ENCODE assay signal across 15 cellular contexts in genomic region chr11:33490842-33491370, GRCh38.
"Had no signal": no experiment of that assay in that cellular context is flagged by ENCODE, and none has a peak within 500 bp of the region (broad histone marks: within the 10 kb centered on the region; RNA-seq: fewer than 3 reads in every experiment).

No MANE protein-coding gene starts in this region.

- H3K4me3 Mint-ChIP-seq: activated naive CD8-positive, alpha-beta T cell treated with anti-CD3 and anti-CD28 coated beads for 36 hours; activated T-helper 1 cell treated with anti-CD3 and anti-CD28 coated beads, Interleukin-12 subunit alpha, Interleukin-12 subunit beta, Interleukin-2, Interleukin-4 antibody, amounts not matched to agents 30 ng/mL and 10 ng/mL and 1 ng/mL, durations not matched to agents 14 hours and 24 hours and 36 hours; dendritic cell treated with granulocyte-macrophage colony-stimulating factor and Interleukin-4, amounts not matched to agents 40 ng/mL and 50 ng/mL, for 4 days; mesothelial cell of epicardium; neural progenitor cell had no signal

- H3K4me1 Mint-ChIP-seq: activated naive CD8-positive, alpha-beta T cell treated with anti-CD3 and anti-CD28 coated beads for 36 hours; mesothelial cell of epicardium had no signal

- H3K36me3 Mint-ChIP-seq: activated naive CD8-positive, alpha-beta T cell treated with anti-CD3 and anti-CD28 coated beads for 36 hours; mesothelial cell of epicardium; neural progenitor cell had no signal

- H3K27ac Mint-ChIP-seq: activated naive CD8-positive, alpha-beta T cell treated with anti-CD3 and anti-CD28 coated beads for 36 hours; activated T-helper 1 cell treated with anti-CD3 and anti-CD28 coated beads, Interleukin-12 subunit alpha, Interleukin-12 subunit beta, Interleukin-2, Interleukin-4 antibody, amounts not matched to agents 30 ng/mL and 10 ng/mL and 1 ng/mL, durations not matched to agents 14 hours and 24 hours and 36 hours; dendritic cell treated with granulocyte-macrophage colony-stimulating factor and Interleukin-4, amounts not matched to agents 40 ng/mL and 50 ng/mL, for 4 days; mesothelial cell of epicardium; neural progenitor cell had no signal

- DNase-seq: activated CD4-positive, CD25-positive, alpha-beta regulatory T cell treated with anti-CD3 and anti-CD28 coated beads, Interleukin-2, amount 50 U/mL, for 72 hours; activated naive CD8-positive, alpha-beta T cell treated with anti-CD3 and anti-CD28 coated beads for 36 hours; anterior cingulate cortex; brain microvascular endothelial cell; effector memory CD4-positive, alpha-beta T cell; left colon; lower lobe of right lung; stimulated activated naive CD8-positive, alpha-beta T cell treated with anti-CD3 and anti-CD28 coated beads, Interleukin-15, Interleukin-2, amounts not matched to agents 100 U/mL and 50 U/mL, for 24 hours; T1000; transverse colon had no signal

- H3K9me3 Mint-ChIP-seq: activated naive CD8-positive, alpha-beta T cell treated with anti-CD3 and anti-CD28 coated beads for 36 hours; activated T-helper 1 cell treated with anti-CD3 and anti-CD28 coated beads, Interleukin-12 subunit alpha, Interleukin-12 subunit beta, Interleukin-2, Interleukin-4 antibody, amounts not matched to agents 30 ng/mL and 10 ng/mL and 1 ng/mL, durations not matched to agents 14 hours and 24 hours and 36 hours; dendritic cell treated with granulocyte-macrophage colony-stimulating factor and Interleukin-4, amounts not matched to agents 40 ng/mL and 50 ng/mL, for 4 days; neural progenitor cell had no signal

- H3K27me3 ChIP-seq: brain microvascular endothelial cell, neural progenitor cell, transverse colon had no signal

- H3K27ac ChIP-seq: brain microvascular endothelial cell, lower lobe of right lung, neural progenitor cell, transverse colon had no signal

- H3K36me3 ChIP-seq: brain microvascular endothelial cell, lower lobe of right lung, neural progenitor cell, transverse colon had no signal

- H3K4me3 ChIP-seq: lower lobe of right lung, neural progenitor cell, transverse colon had no signal

- ATAC-seq: left colon; lower lobe of right lung; sciatic nerve; stimulated activated naive CD8-positive, alpha-beta T cell treated with anti-CD3 and anti-CD28 coated beads, Interleukin-15, Interleukin-2, amounts not matched to agents 100 U/mL and 50 U/mL, for 24 hours had no signal

- H3K9me3 ChIP-seq: lower lobe of right lung, transverse colon had no signal

- H3K4me1 ChIP-seq: lower lobe of right lung, neural progenitor cell, transverse colon had no signal
